Comparison of ENCODE assay signal across 18 cellular contexts in the genomic region with DNA sequence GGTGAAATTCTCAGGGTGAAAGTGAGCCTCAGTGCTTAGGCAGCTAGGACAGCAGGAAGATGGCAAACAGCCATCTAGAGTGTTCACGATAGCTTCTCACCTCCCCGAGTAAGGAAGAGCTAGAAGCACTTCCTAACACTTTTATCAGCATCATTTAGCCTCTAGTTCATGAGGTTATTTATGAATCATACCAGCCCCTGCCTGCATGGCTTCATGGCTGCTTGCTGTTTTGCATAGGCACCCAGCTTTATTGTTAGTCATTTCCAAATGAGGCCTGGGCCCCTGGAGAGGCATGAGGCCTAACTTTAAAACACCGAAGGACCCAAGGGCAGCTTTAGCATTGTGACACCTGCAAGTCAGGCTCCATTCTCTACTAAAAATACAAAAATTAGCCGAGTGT.
DNase-seq lines count a peak whose midpoint lies in the region; ATAC-seq and TF ChIP-seq lines count a peak whose summit lies in the region.
"Had no signal": no experiment of that assay in that cellular context is flagged by ENCODE, and none has a peak within 500 bp of the region (broad histone marks: within the 10 kb centered on the region; RNA-seq: fewer than 3 reads in every experiment).

No MANE protein-coding gene starts in this region.

- H3K9me3 Mint-ChIP-seq in type B pancreatic cell = no peaks in the 10 kb centered on the region
- H3K9me3 Mint-ChIP-seq: neural crest cell had no signal

- peaks cover 3% of the 10 kb centered on the region for H3K36me3 Mint-ChIP-seq in type B pancreatic cell

- peaks cover 11% of the 10 kb centered on the region for H3K4me1 Mint-ChIP-seq in type B pancreatic cell (ENCODE audit: unreplicated experiment)

- H3K27me3 Mint-ChIP-seq in type B pancreatic cell = peaks cover 40% of the 10 kb centered on the region

- H3K9ac ChIP-seq in colonic mucosa (ENCODE audit: low read depth in 2 of 2, low read length in 2 of 2) = no peak overlapping the region

- no peaks in the 10 kb centered on the region for H3K4me1 ChIP-seq in colonic mucosa
- H3K4me1 ChIP-seq: uterus had no signal

- H3K4me3 ChIP-seq in coronary artery = no peak overlapping the region
- H3K4me3 ChIP-seq in colonic mucosa = no peak overlapping the region
- H3K4me3 ChIP-seq: uterus had no signal

- H3K27me3 ChIP-seq in colonic mucosa = no peaks in the 10 kb centered on the region
- H3K27me3 ChIP-seq: uterus had no signal

- intact Hi-C loops in left cardiac atrium (cut with DNase I) (no loop called here), cardiac septum (cut with DNase I) (no loop called here), colonic mucosa (cut with DNase I) (no loop called here)

- no peak overlapping the region for H3K27ac Mint-ChIP-seq in type B pancreatic cell

- no peaks in the 10 kb centered on the region for H3K36me3 ChIP-seq in colonic mucosa
- H3K36me3 ChIP-seq: uterus had no signal

- no peak overlapping the region for H3K4me3 Mint-ChIP-seq in type B pancreatic cell
- H3K4me3 Mint-ChIP-seq: neural crest cell had no signal

- H3K9me3 ChIP-seq in colonic mucosa = no peaks in the 10 kb centered on the region
- H3K9me3 ChIP-seq: uterus had no signal

- H3K27ac ChIP-seq in coronary artery (no peak overlapping the region), colonic mucosa (no peak overlapping the region)
- H3K27ac ChIP-seq: uterus had no signal

- ATAC-seq in left cardiac atrium (peak; percentile 61 to 74), HG03520 (IDR thresholded peaks at IDR 0.05; ENCODE audit: unreplicated experiment) (peak; percentile 74), GM21723 (IDR thresholded peaks at IDR 0.05; ENCODE audit: unreplicated experiment) (no peak)

- TF ChIP-seq CTCF in coronary artery (IDR thresholded peaks at IDR 0.05) (no peak), type B pancreatic cell (conservative IDR thresholded peaks at IDR 0.05) (no peak), colonic mucosa (IDR thresholded peaks at IDR 0.05) (no peak)

- DNase-seq in left cardiac atrium (no peak), cardiac septum (ENCODE audit: low spot score) (no peak), coronary artery (ENCODE audit: low spot score) (peak; percentile 21), type B pancreatic cell (ENCODE audit: extremely low spot score, unreplicated experiment) (peak; percentile 24), colonic mucosa (no peak), SW 1271 (lab: John Stamatoyannopoulos, UW) (no peak)
- DNase-seq: activated effector memory CD4-positive, alpha-beta T cell treated with Interleukin-2 at 50 U/mL for 16 hours; AML-193; dermis blood vessel endothelial cell; DMS79; glutamatergic neuron; NCI-H1105; NCI-H748 treated with DMSO at 0.1 percent for 48 hours; stimulated activated CD8-positive, alpha-beta memory T cell treated with anti-CD3 and anti-CD28 coated beads, Interleukin-4, amount 100 ng/mL, for 48 hours; uterus had no signal

Comparison
In these comparisons a context has a peak if more than half of its experiments do, and no peak if none do; other contexts are left out.
1. DNase-seq: peak in coronary artery (single experiment) and type B pancreatic cell (single experiment); none in left cardiac atrium (single experiment), cardiac septum (single experiment), colonic mucosa (single experiment) and SW 1271 (0 of 2).